In genomic region chr1:93304716-93305138, GRCh38 we compare ENCODE assay signal across 8 cellular contexts. TPM values are rescaled to one million over a fixed set of nuclear protein-coding genes. Genes with fewer than 3 reads are reported as not detected.
DNase-seq lines count a peak whose midpoint lies in the region; ATAC-seq, FAIRE-seq and TF ChIP-seq lines count a peak whose summit lies in the region.

No MANE protein-coding gene starts in this region.

- peaks cover 0 to 5% (median 0%) of the 10 kb centered on the region in 3 donors for H3K36me3 Mint-ChIP-seq in immature natural killer cell

- peaks cover 0 to 2% (median 0%) of the 10 kb centered on the region in 3 donors for H3K27me3 Mint-ChIP-seq in immature natural killer cell (ENCODE audit: low read depth in 3 of 3)

- H3K27ac Mint-ChIP-seq in immature natural killer cell, result no peak overlapping the region

- ATAC-seq in GM19467 (IDR thresholded peaks at IDR 0.05; ENCODE audit: unreplicated experiment), result no peak

- DNase-seq in AG09319 (ENCODE audit: extremely low read depth, low read depth) (peak; percentile 44), GM12892 (ENCODE audit: insufficient read length) (no peak), LoVo (ENCODE audit: low spot score) (peak; percentile 62), SHP77 (lab: John Stamatoyannopoulos, UW) (peak; percentile 24 to 57), astrocyte of the hippocampus (ENCODE audit: low read depth, low spot score) (peak; percentile 77), immature natural killer cell (peak; percentile 12 to 54 (median 48))
- DNase-seq in stimulated activated CD4-positive, alpha-beta T cell treated with anti-CD3 and anti-CD28 coated beads, Interleukin-2, amount 100 ng/mL, for 4 hours (ENCODE audit: low read depth), result peak; percentile 36

- no peak overlapping the region for H3K4me3 Mint-ChIP-seq in immature natural killer cell

- no peaks in the 10 kb centered on the region for H3K4me1 Mint-ChIP-seq in immature natural killer cell

- no peaks in the 10 kb centered on the region for H3K9me3 Mint-ChIP-seq in immature natural killer cell

- no peak for TF ChIP-seq POLR2A in GM12892 (IDR thresholded peaks at IDR 0.05; ENCODE audit: low read depth, low read length)

- peak; percentile 82 for TF ChIP-seq CTCF in AG09319 (IDR thresholded peaks at IDR 0.05; ENCODE audit: low read depth, low read length)

- FAIRE-seq in GM12892 (lab: Jason Lieb, UNC), result peak; percentile 96

RNA-seq across cellular contexts. Expression of gene DR1, which starts 41.0 kb away (rescaled TPM):
- polyA plus RNA-seq in GM12892 (2012; ENCODE audit: missing spikeins), result 33.8 TPM
- polyA plus RNA-seq in immature natural killer cell, result 10 to 100 TPM; 48.0 to 87.9 (median 80.5) TPM
